In the genomic region with DNA sequence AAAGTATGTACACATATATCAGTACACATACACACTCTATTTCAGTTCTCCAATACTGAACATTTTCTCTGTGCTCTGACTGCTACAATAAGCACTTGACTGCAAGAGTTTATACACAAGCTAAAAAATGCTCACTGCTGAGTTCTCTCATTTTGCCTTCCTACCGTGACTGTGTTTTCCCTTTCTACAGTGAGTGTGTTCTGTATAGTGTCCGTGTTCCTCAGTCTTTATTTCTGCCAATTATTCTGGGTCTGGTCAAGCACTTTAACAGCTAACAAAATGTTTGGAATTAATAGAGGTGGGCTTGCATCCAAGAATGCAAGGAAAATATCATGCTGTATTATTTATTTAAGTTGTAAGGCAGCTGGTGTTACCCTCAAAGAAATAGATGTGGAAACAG, we compare ENCODE assay signal across 21 cellular contexts.
DNase-seq lines count a peak whose midpoint lies in the region; ATAC-seq and TF ChIP-seq lines count a peak whose summit lies in the region.
"Had no signal": no experiment of that assay in that cellular context is flagged by ENCODE, and none has a peak within 500 bp of the region (broad histone marks: within the 10 kb centered on the region; RNA-seq: fewer than 3 reads in every experiment).

No MANE protein-coding gene starts in this region.

- H3K4me1 Mint-ChIP-seq in mesothelial cell of epicardium = peaks cover 36% of the 10 kb centered on the region
- H3K4me1 Mint-ChIP-seq: IgD-negative memory B cell had no signal

- H3K27ac Mint-ChIP-seq in mesothelial cell of epicardium = peak overlapping the region; percentile 26
- H3K27ac Mint-ChIP-seq: CD8-positive, alpha-beta T cell had no signal

- H3K36me3 Mint-ChIP-seq in mesothelial cell of epicardium = no peaks in the 10 kb centered on the region
- H3K36me3 Mint-ChIP-seq: CD8-positive, alpha-beta T cell; IgD-negative memory B cell had no signal

- no peak overlapping the region for H3K4me3 Mint-ChIP-seq in mesothelial cell of epicardium
- H3K4me3 Mint-ChIP-seq: CD8-positive, alpha-beta T cell; IgD-negative memory B cell had no signal

- in situ Hi-C loops in GM13976 (cut with MboI; ENCODE audit: low sequenced_read_pairs, unreplicated experiment) = no loop called here

- H3K27me3 Mint-ChIP-seq in mesothelial cell of epicardium (ENCODE audit: low read depth) = no peaks in the 10 kb centered on the region
- H3K27me3 Mint-ChIP-seq: IgD-negative memory B cell had no signal

- H3K9me3 Mint-ChIP-seq in mesothelial cell of epicardium = no peaks in the 10 kb centered on the region
- H3K9me3 Mint-ChIP-seq: CD8-positive, alpha-beta T cell; IgD-negative memory B cell had no signal

- TF ChIP-seq CTCF in mesothelial cell of epicardium (IDR thresholded peaks at IDR 0.05; ENCODE audit: unreplicated experiment) (no peak), GM13976 (IDR thresholded peaks at IDR 0.05; ENCODE audit: borderline replicate concordance, control extremely low read depth, extremely low read depth, insufficient read depth, missing control alignments) (no peak)

- intact Hi-C loops in left cardiac atrium (cut with DNase I) = no loop called here

- DNase-seq in NCI-H1092 treated with DMSO at 0.1 percent for 48 hours (lab: John Stamatoyannopoulos, UW) (peak; percentile 29), NCI-H1092 (lab: John Stamatoyannopoulos, UW) (no peak), NCI-H446 treated with DMSO at 0.1 percent for 48 hours (lab: John Stamatoyannopoulos, UW) (peak; percentile 46), brain pericyte (ENCODE audit: low read depth, low spot score) (peak; percentile 56), mesothelial cell of epicardium (ENCODE audit: low spot score in 2 of 2, unreplicated experiment in 2 of 2) (no peak), left cardiac atrium (no peak), GM13976 (ENCODE audit: low spot score) (no peak)
- DNase-seq: 8988T; AML-193; Calu3; CD8-positive, alpha-beta T cell; MV-4-11; NCI-H1436; NCI-H187 treated with DMSO at 0.1 percent for 48 hours; NCI-H2107; NCI-H2227 treated with DMSO at 0.1 percent for 48 hours; NCI-H510A treated with DMSO at 0.1 percent for 48 hours; NCI-H748 treated with DMSO at 0.1 percent for 48 hours; Peyer's patch had no signal

- no peak for ATAC-seq in left cardiac atrium
- ATAC-seq in GM21423 (IDR thresholded peaks at IDR 0.05; ENCODE audit: unreplicated experiment) = no peak
- ATAC-seq: CD8-positive, alpha-beta T cell had no signal

Comparison
In these comparisons a context has a peak if more than half of its experiments do, and no peak if none do; other contexts are left out.
1. DNase-seq: peak in NCI-H1092 treated with DMSO at 0.1 percent for 48 hours (single experiment), NCI-H446 treated with DMSO at 0.1 percent for 48 hours (single experiment) and brain pericyte (single experiment); none in NCI-H1092 (single experiment), mesothelial cell of epicardium (0 of 2), left cardiac atrium (single experiment) and GM13976 (single experiment).